In genomic region chr1:23878668-23879067, GRCh38 we compare ENCODE assay signal across 38 cellular contexts. TPM values are rescaled to one million over a fixed set of nuclear protein-coding genes. Genes with fewer than 3 reads are reported as not detected.
"Had no signal": no experiment of that assay in that cellular context is flagged by ENCODE, and none has a peak within 500 bp of the region (broad histone marks: within the 10 kb centered on the region; RNA-seq: fewer than 3 reads in every experiment).

No MANE protein-coding gene starts in this region.

- H3K4me3 Mint-ChIP-seq: activated CD4-positive, alpha-beta memory T cell treated with anti-CD3 and anti-CD28 coated beads, Interleukin-2, amount 10 ng/mL, durations not matched to agents 7 days and 5 days; activated CD4-positive, alpha-beta T cell treated with anti-CD3 and anti-CD28 coated beads for 36 hours; activated CD4-positive, alpha-beta T cell treated with anti-CD3 and anti-CD28 coated beads, Interleukin-2, amount 10 ng/mL, durations not matched to agents 24 days and 14 days; activated naive CD8-positive, alpha-beta T cell; activated naive CD8-positive, alpha-beta T cell treated with anti-CD3 and anti-CD28 coated beads, Interleukin-2, amount 50 U/mL, for 24 hours; activated T-cell treated with anti-CD3 and anti-CD28 coated beads, Interleukin-2, amount 50 U/mL, for 4 hours; activated T-helper 17 cell treated with anti-CD3 and anti-CD28 coated beads, Interleukin-2, amount 50 U/mL, for 72 hours; brain; T-helper 17 cell; T-helper 2 cell treated with Interferon-gamma antibody and Interleukin-4, amounts not matched to agents 5 μg/mL and 100 μg/mL, for 36 hours had no signal

- ATAC-seq: activated CD4-positive, alpha-beta T cell treated with anti-CD3 and anti-CD28 coated beads for 36 hours; activated naive CD8-positive, alpha-beta T cell treated with anti-CD3 and anti-CD28 coated beads, Interleukin-2, amount 50 U/mL, for 24 hours; activated T-cell treated with anti-CD3 and anti-CD28 coated beads, Interleukin-2, amount 50 U/mL, for 4 hours; activated T-helper 17 cell treated with anti-CD3 and anti-CD28 coated beads, Interleukin-2, amount 50 U/mL, for 72 hours; gastroesophageal sphincter; heart right ventricle; T-helper 17 cell had no signal

- DNase-seq: activated CD4-positive, alpha-beta memory T cell treated with anti-CD3 and anti-CD28 coated beads, Interleukin-2, amount 10 ng/mL, durations not matched to agents 7 days and 5 days; activated CD4-positive, alpha-beta T cell treated with anti-CD3 and anti-CD28 coated beads for 36 hours; activated CD4-positive, alpha-beta T cell treated with anti-CD3 and anti-CD28 coated beads, Interleukin-2, amount 10 ng/mL, durations not matched to agents 24 days and 14 days; activated CD4-positive, CD25-positive, alpha-beta regulatory T cell; activated CD4-positive, CD25-positive, alpha-beta regulatory T cell treated with anti-CD3 and anti-CD28 coated beads, Interleukin-2, amount 50 U/mL, for 72 hours; activated CD8-positive, alpha-beta memory T cell treated with anti-CD3 and anti-CD28 coated beads, Interleukin-2, amount 50 U/mL, for 48 hours; activated effector memory CD4-positive, alpha-beta T cell treated with Interleukin-2 at 50 U/mL for 16 hours; activated gamma-delta T cell treated with Interleukin-2 at 50 U/mL for 16 hours; activated naive CD4-positive, alpha-beta T cell treated with anti-CD3 and anti-CD28 coated beads, Interleukin-2, amount 50 U/mL, for 16 hours; activated naive CD4-positive, alpha-beta T cell treated with Interleukin-2 at 50 U/mL for 16 hours; activated naive CD8-positive, alpha-beta T cell treated with anti-CD3 and anti-CD28 coated beads, Interleukin-2, amount 50 U/mL, for 24 hours; activated T-cell treated with anti-CD3 and anti-CD28 coated beads for 4 hours; activated T-cell treated with anti-CD3 and anti-CD28 coated beads, Interleukin-2, amount 50 U/mL, for 4 hours; central memory CD4-positive, alpha-beta T cell; cerebellar nuclear complex; colonic mucosa; effector CD8-positive, alpha-beta T cell; esophagus squamous epithelium; foreskin melanocyte; heart right ventricle; T-helper 1 cell; T-helper 17 cell; T1000 had no signal

- H3K27ac ChIP-seq: ascending aorta, breast epithelium, cardiac muscle cell, colonic mucosa, epithelial cell of prostate, esophagus squamous epithelium, gastroesophageal sphincter, heart right ventricle had no signal

- H3K4me1 Mint-ChIP-seq: activated CD4-positive, alpha-beta memory T cell treated with anti-CD3 and anti-CD28 coated beads, Interleukin-2, amount 10 ng/mL, durations not matched to agents 7 days and 5 days; activated CD4-positive, alpha-beta T cell treated with anti-CD3 and anti-CD28 coated beads for 36 hours; activated CD4-positive, alpha-beta T cell treated with anti-CD3 and anti-CD28 coated beads, Interleukin-2, amount 10 ng/mL, durations not matched to agents 24 days and 14 days; activated naive CD8-positive, alpha-beta T cell treated with anti-CD3 and anti-CD28 coated beads, Interleukin-2, amount 50 U/mL, for 24 hours; activated T-helper 17 cell treated with anti-CD3 and anti-CD28 coated beads, Interleukin-2, amount 50 U/mL, for 72 hours; brain; T-helper 17 cell had no signal

- H3K4me1 ChIP-seq: ascending aorta, breast epithelium, colonic mucosa, esophagus squamous epithelium, gastroesophageal sphincter, heart right ventricle had no signal

- H3K9me3 ChIP-seq: colonic mucosa had no signal

- H3K27ac Mint-ChIP-seq: activated CD4-positive, alpha-beta memory T cell treated with anti-CD3 and anti-CD28 coated beads, Interleukin-2, amount 10 ng/mL, durations not matched to agents 7 days and 5 days; activated CD4-positive, alpha-beta T cell treated with anti-CD3 and anti-CD28 coated beads for 36 hours; activated CD4-positive, alpha-beta T cell treated with anti-CD3 and anti-CD28 coated beads, Interleukin-2, amount 10 ng/mL, durations not matched to agents 24 days and 14 days; activated naive CD8-positive, alpha-beta T cell; activated naive CD8-positive, alpha-beta T cell treated with anti-CD3 and anti-CD28 coated beads, Interleukin-2, amount 50 U/mL, for 24 hours; activated T-helper 17 cell treated with anti-CD3 and anti-CD28 coated beads, Interleukin-2, amount 50 U/mL, for 72 hours; brain; T-helper 17 cell; T-helper 2 cell treated with Interferon-gamma antibody and Interleukin-4, amounts not matched to agents 5 μg/mL and 100 μg/mL, for 36 hours had no signal

- H3K27me3 ChIP-seq: ascending aorta, cardiac muscle cell, colonic mucosa, esophagus squamous epithelium, heart right ventricle had no signal

- H3K27me3 Mint-ChIP-seq: activated CD4-positive, alpha-beta T cell treated with anti-CD3 and anti-CD28 coated beads for 36 hours; activated naive CD8-positive, alpha-beta T cell; activated naive CD8-positive, alpha-beta T cell treated with anti-CD3 and anti-CD28 coated beads, Interleukin-2, amount 50 U/mL, for 24 hours had no signal

- H3K4me3 ChIP-seq: ascending aorta, breast epithelium, cardiac muscle cell, colonic mucosa, esophagus squamous epithelium, gastroesophageal sphincter, heart right ventricle had no signal

- H3K36me3 ChIP-seq: ascending aorta, breast epithelium, cardiac muscle cell, colonic mucosa, esophagus squamous epithelium, gastroesophageal sphincter, heart right ventricle had no signal

- FAIRE-seq: endometrium, endothelial cell of umbilical vein had no signal

RNA-seq across cellular contexts. Expression of gene CNR2, which starts 34.5 kb away (rescaled TPM):
- total RNA-seq: activated CD4-positive, alpha-beta T cell treated with anti-CD3 and anti-CD28 coated beads for 36 hours; activated CD4-positive, alpha-beta T cell treated with anti-CD3 and anti-CD28 coated beads, Interleukin-2, amount 10 ng/mL, durations not matched to agents 24 days and 14 days; ascending aorta; cardiac muscle cell; dermis microvascular lymphatic vessel endothelial cell; endothelial cell of umbilical vein; fibroblast of lung; fibroblast of villous mesenchyme; gastroesophageal sphincter; glomerular endothelial cell had no signal
- polyA plus RNA-seq: cardiac muscle cell, endothelial cell of umbilical vein, fibroblast of lung had no signal
